ENCODE assay signal across 9 cellular contexts in the genomic region with DNA sequence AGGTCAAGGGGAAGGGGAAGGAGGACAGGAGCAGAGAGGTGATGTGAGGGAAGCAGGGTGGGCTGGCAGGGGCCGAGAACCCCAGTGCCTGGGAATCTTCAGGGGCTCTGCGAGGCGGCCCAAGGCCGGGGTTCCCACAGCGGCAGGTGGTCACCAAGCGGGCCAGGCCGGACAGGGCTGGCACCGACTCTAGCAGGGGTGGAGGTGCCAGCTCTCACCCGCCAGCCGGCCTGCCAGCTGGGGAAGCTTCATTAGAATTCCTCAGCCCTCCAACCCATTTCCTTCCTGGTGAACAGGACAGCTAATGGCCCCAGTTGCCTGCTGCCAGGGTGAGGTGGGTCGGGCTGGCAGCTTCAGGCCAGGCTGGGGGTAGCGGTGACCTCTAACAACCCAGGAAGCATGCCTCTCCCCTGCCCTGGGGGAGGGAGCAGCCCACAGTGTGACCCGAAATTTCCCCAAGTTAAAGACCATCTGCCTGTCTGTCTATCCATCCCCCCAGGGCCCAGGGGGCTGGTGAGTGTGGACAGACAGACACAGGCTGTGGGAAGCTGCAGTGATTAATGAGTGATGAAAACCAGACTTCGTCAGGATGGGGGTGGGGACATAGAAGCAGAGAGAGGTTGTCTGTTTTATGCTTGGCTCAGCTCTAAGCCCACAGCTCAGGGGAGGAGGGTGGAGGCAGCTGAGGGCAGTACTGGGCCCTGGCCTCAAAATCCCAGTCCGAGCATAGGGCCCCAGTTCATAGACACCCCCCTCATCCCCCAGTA.
DNase-seq lines count a peak whose midpoint lies in the region; ATAC-seq, FAIRE-seq and TF ChIP-seq lines count a peak whose summit lies in the region.
"Had no signal": no experiment of that assay in that cellular context is flagged by ENCODE, and none has a peak within 500 bp of the region (broad histone marks: within the 10 kb centered on the region; RNA-seq: fewer than 3 reads in every experiment).

No MANE protein-coding gene starts in this region.

- POLR2A ChIA-PET in K562 (lab: Yijun Ruan, JAX): interaction anchor here (1.3 to 3.0 kb wide), 2 partner anchors 9 to 12 kb away, joined by 7 to 21 read pairs; no protein-coding TSS in a partner anchor
- POLR2A ChIA-PET in GM10248 (lab: Yijun Ruan, JAX): no interaction called here

- DNase-seq in K562 (ENCODE audit: extremely low read depth in 1 of 4, low spot score in 3 of 4): no peak
- peak; percentile 90 for DNase-seq in hepatic stellate cell (ENCODE audit: low spot score)
- no peak for DNase-seq in sciatic nerve (ENCODE audit: low spot score)
- no peak for DNase-seq in natural killer cell
- no peak for DNase-seq in GM10248 (ENCODE audit: extremely low spot score)
- no peak for DNase-seq in NCI-H2227 treated with DMSO at 0.1 percent for 48 hours (lab: John Stamatoyannopoulos, UW)
- DNase-seq in MV-4-11 (lab: John Stamatoyannopoulos, UW): no peak

- no peak overlapping the region for H3K4me2 ChIP-seq in K562 (ENCODE audit: insufficient read depth, low read length)

- H3K36me3 Mint-ChIP-seq in natural killer cell: no peaks in the 10 kb centered on the region

- H3K4me1 ChIP-seq in K562 (replicated peaks in 1 of 2; ENCODE audit: control insufficient read depth in 2 of 2, insufficient read depth in 2 of 2, low read length in 2 of 2): peaks cover 20 to 28% of the 10 kb centered on the region in 2 experiments

- intact Hi-C loops in K562 (cut with micrococcal nuclease): no loop called here
- intact Hi-C loops in sciatic nerve (cut with DNase I): no loop called here
- intact Hi-C loops in natural killer cell (cut with micrococcal nuclease): no loop called here

- H3K9ac ChIP-seq in K562 (ENCODE audit: insufficient read depth in 1 of 2, low read depth in 2 of 2, low read length in 2 of 2): peak overlapping the region in 1 of 2 experiments; percentile 54; a peak in 1 of 4 replicates

- CTCF ChIA-PET in K562 (lab: Yijun Ruan, JAX; ENCODE audit: low intra/inter-chr PET ratio): no interaction called here
- CTCF ChIA-PET in GM10248 (lab: Yijun Ruan, JAX): interaction anchor here (1.0 to 1.1 kb wide), 3 partner anchors 11 to 24 kb away, joined by 3 read pairs; no protein-coding TSS in a partner anchor

- no peaks in the 10 kb centered on the region for H3K9me3 Mint-ChIP-seq in natural killer cell

- H4K20me1 ChIP-seq in K562 (replicated peaks; ENCODE audit: control insufficient read depth, insufficient read depth, low read length): no peaks in the 10 kb centered on the region

- ATAC-seq in GM19025 (IDR thresholded peaks at IDR 0.05; ENCODE audit: low read depth, unreplicated experiment): peak; percentile 72
- peak; percentile 60 for ATAC-seq in K562
- peak; percentile 40 for ATAC-seq in sciatic nerve
- ATAC-seq in natural killer cell: no peak

- in situ Hi-C loops in K562 (cut with MboI): no loop called here

- H3K4me3 Mint-ChIP-seq in natural killer cell: no peak overlapping the region

- TF ChIP-seq CTCF in K562 (IDR thresholded peaks at IDR 0.05 in 2 of 3, conservative IDR thresholded peaks at IDR 0.05 in 1 of 3; ENCODE audit: insufficient read depth in 2 of 3, low read depth in 1 of 3, low read length in 3 of 3) (no peak), natural killer cell (IDR thresholded peaks at IDR 0.05) (no peak), GM10248 (IDR thresholded peaks at IDR 0.05; ENCODE audit: control extremely low read depth, extremely low read depth, low read depth, missing control alignments) (no peak)

- no TSS peak for BruUV-seq in K562 (replicated peaks; lab: Mats Ljungman, UMichigan)

- no peak for FAIRE-seq in K562 (lab: Jason Lieb, UNC)
- FAIRE-seq: GM12891 had no signal

- H3K79me2 ChIP-seq in K562 (ENCODE audit: control insufficient read depth, insufficient read depth, low read length): no peaks in the 10 kb centered on the region

- H3K27me3 Mint-ChIP-seq in natural killer cell (ENCODE audit: low read depth in 2 of 2): no peaks in the 10 kb centered on the region

- no peaks in the 10 kb centered on the region for H3K36me3 ChIP-seq in K562 (ENCODE audit: control insufficient read depth, insufficient read depth, low read length)

- peaks cover 16 to 35% of the 10 kb centered on the region in 2 donors for H3K4me1 Mint-ChIP-seq in natural killer cell

- TF ChIP-seq RAD21 in K562 (CRISPR knock-in tag; conservative IDR thresholded peaks at IDR 0.05 in 1 of 2, IDR thresholded peaks at IDR 0.05 in 1 of 2): no peak

- no peaks in the 10 kb centered on the region for H3K27me3 ChIP-seq in K562 (ENCODE audit: control insufficient read depth in 2 of 2, insufficient read depth in 2 of 2, low read length in 2 of 2)

- H3K9me3 ChIP-seq in K562 (replicated peaks; ENCODE audit: control insufficient read depth, insufficient read depth, low read depth, low read length): no peaks in the 10 kb centered on the region

- no peak for TF ChIP-seq POLR2A in K562 (conservative IDR thresholded peaks at IDR 0.05)

- H3K27ac Mint-ChIP-seq in natural killer cell: no peak overlapping the region

- WGBS in K562 (ENCODE audit: insufficient coverage, low coverage, missing lambda C conversion rate): 69% methylated on average over 12 of the region's 15 CpGs

- no peak overlapping the region for H3K4me3 ChIP-seq in K562

- no peak for TF ChIP-seq EP300 in K562 (IDR thresholded peaks at IDR 0.05; ENCODE audit: low read length)

- no peak overlapping the region for H3K27ac ChIP-seq in K562 (ENCODE audit: extremely low read depth, low read depth, low read length)

- H2AFZ ChIP-seq in K562 (ENCODE audit: low read depth, low read length): no peak overlapping the region

- no peaks in the 10 kb centered on the region for H3K9me1 ChIP-seq in K562 (ENCODE audit: control insufficient read depth, insufficient read depth, low read length)

TF ChIP-seq in K562, 482 proteins besides CTCF, POLR2A, EP300 and RAD21:
- TF ChIP-seq SMAD4 (CRISPR knock-in tag; conservative IDR thresholded peaks at IDR 0.05) (0 out of 2 replicates have a peak, but pooled peaks have one; percentile 23), SP2 (IDR thresholded peaks at IDR 0.05; ENCODE audit: extremely low read depth, low read depth, low read length, poor library complexity, severe bottlenecking) (no peak), CBFA2T3 (IDR thresholded peaks at IDR 0.05) (0 out of 2 replicates have a peak, but pooled peaks have one; percentile 20), PBX2 (CRISPR knock-in tag; IDR thresholded peaks at IDR 0.05; ENCODE audit: low read depth) (no peak), PBX2 (tag; conservative IDR thresholded peaks at IDR 0.05; ENCODE audit: low read depth) (peak; percentile 74), PKNOX1 (IDR thresholded peaks at IDR 0.05) (peak; percentile 32; the same call in 1 of the 2 replicates), MEIS2 (IDR thresholded peaks at IDR 0.05; ENCODE audit: partially characterized antibody) (peak; percentile 67), ZNF224 (CRISPR knock-in tag; IDR thresholded peaks at IDR 0.05) (no peak)
TF ChIP-seq in K562: peak in this region for 5.

Comparison
In these comparisons a context has a peak if more than half of its experiments do, and no peak if none do; other contexts are left out.
1. ATAC-seq: peak in GM19025 (single experiment), K562 (single experiment) and sciatic nerve (single experiment); none in natural killer cell (0 of 3).